Comparison of ENCODE assay signal across 17 cellular contexts in genomic region chr5:81091199-81091598, GRCh38.
DNase-seq lines count a peak whose midpoint lies in the region; ATAC-seq and TF ChIP-seq lines count a peak whose summit lies in the region.
"Had no signal": no experiment of that assay in that cellular context is flagged by ENCODE, and none has a peak within 500 bp of the region (broad histone marks: within the 10 kb centered on the region; RNA-seq: fewer than 3 reads in every experiment).

No MANE protein-coding gene starts in this region.

- H3K9me3 Mint-ChIP-seq in activated naive CD8-positive, alpha-beta T cell (ENCODE audit: low read depth) = no peaks in the 10 kb centered on the region
- no peaks in the 10 kb centered on the region for H3K9me3 Mint-ChIP-seq in activated naive CD8-positive, alpha-beta T cell treated with anti-CD3 and anti-CD28 coated beads for 36 hours
- no peaks in the 10 kb centered on the region for H3K9me3 Mint-ChIP-seq in GM23338
- no peaks in the 10 kb centered on the region for H3K9me3 Mint-ChIP-seq in activated naive CD8-positive, alpha-beta T cell treated with anti-CD3 and anti-CD28 coated beads, Interleukin-2, amount 50 U/mL, for 24 hours
- H3K9me3 Mint-ChIP-seq in activated T-helper 17 cell treated with anti-CD3 and anti-CD28 coated beads, Interleukin-2, amount 50 U/mL, for 72 hours = no peaks in the 10 kb centered on the region
- H3K9me3 Mint-ChIP-seq: CD4-positive, alpha-beta memory T cell; H9; HFFc6 had no signal

- H2AFZ ChIP-seq in GM23338 = no peak overlapping the region
- no peak overlapping the region for H2AFZ ChIP-seq in trophoblast cell (ENCODE audit: insufficient read depth, low read length, poor library complexity)
- H2AFZ ChIP-seq: GM23248 had no signal

- H3K4me2 ChIP-seq in GM23338 (no peak overlapping the region), trophoblast cell (ENCODE audit: low read length) (no peak overlapping the region)

- H3K36me3 ChIP-seq in GM23338 (ENCODE audit: insufficient read depth) = no peaks in the 10 kb centered on the region
- H3K36me3 ChIP-seq in trophoblast cell (ENCODE audit: control insufficient read depth in 1 of 2, insufficient read depth in 2 of 2, low read length in 2 of 2) = peaks cover 21 to 33% of the 10 kb centered on the region in 2 experiments

- ATAC-seq in GM23338 (no peak), GM18520 (IDR thresholded peaks at IDR 0.05; ENCODE audit: unreplicated experiment) (no peak)
- ATAC-seq in activated naive CD8-positive, alpha-beta T cell treated with anti-CD3 and anti-CD28 coated beads, Interleukin-2, amount 50 U/mL, for 24 hours = no peak
- no peak for ATAC-seq in activated T-helper 17 cell treated with anti-CD3 and anti-CD28 coated beads, Interleukin-2, amount 50 U/mL, for 72 hours (replicated peaks)
- ATAC-seq: HCT116 had no signal

- no peaks in the 10 kb centered on the region for H3K9me3 ChIP-seq in trophoblast cell (ENCODE audit: insufficient read depth, low read depth, low read length)
- H3K9me3 ChIP-seq: Caco-2 had no signal

- H3K27me3 ChIP-seq in GM23338 (ENCODE audit: insufficient read depth) = no peaks in the 10 kb centered on the region
- no peaks in the 10 kb centered on the region for H3K27me3 ChIP-seq in trophoblast cell (ENCODE audit: insufficient read depth, low read length)

- no peak overlapping the region for H3K4ac ChIP-seq in trophoblast cell (ENCODE audit: low read depth, low read length)

- no peak overlapping the region for H3K4me3 Mint-ChIP-seq in activated naive CD8-positive, alpha-beta T cell
- H3K4me3 Mint-ChIP-seq in activated naive CD8-positive, alpha-beta T cell treated with anti-CD3 and anti-CD28 coated beads for 36 hours = no peak overlapping the region
- no peak overlapping the region for H3K4me3 Mint-ChIP-seq in GM23338
- no peak overlapping the region for H3K4me3 Mint-ChIP-seq in activated naive CD8-positive, alpha-beta T cell treated with anti-CD3 and anti-CD28 coated beads, Interleukin-2, amount 50 U/mL, for 24 hours
- no peak overlapping the region for H3K4me3 Mint-ChIP-seq in activated T-helper 17 cell treated with anti-CD3 and anti-CD28 coated beads, Interleukin-2, amount 50 U/mL, for 72 hours
- H3K4me3 Mint-ChIP-seq: CD4-positive, alpha-beta memory T cell; H9; HFFc6 had no signal

- 0 out of 2 replicates have a peak, but pooled peaks cover 4% of the 10 kb centered on the region for H4K20me1 ChIP-seq in GM23338 (replicated peaks; ENCODE audit: insufficient read depth)

- no CpG with 5 or more reads among the region's 3 CpGs for WGBS in trophoblast cell (ENCODE audit: extremely low coverage, insufficient coverage, insufficient read length)

- no peak overlapping the region for H4K91ac ChIP-seq in trophoblast cell (ENCODE audit: low read depth, low read length)

- H3K4me1 ChIP-seq in GM23338 (ENCODE audit: insufficient read depth) (peaks cover 2% of the 10 kb centered on the region; the same call in 1 of the 2 replicates), trophoblast cell (ENCODE audit: control insufficient read depth in 1 of 2, insufficient read depth in 2 of 2, low read length in 2 of 2) (no peaks in the 10 kb centered on the region)
- H3K4me1 ChIP-seq: Caco-2 had no signal

- H4K12ac ChIP-seq in trophoblast cell (ENCODE audit: low read depth, low read length) = no peak overlapping the region

- no peak overlapping the region for H4K8ac ChIP-seq in trophoblast cell (ENCODE audit: low read depth, low read length)

- H3K9me2 ChIP-seq in GM23338 (ENCODE audit: insufficient read depth) = no peaks in the 10 kb centered on the region

- H2AK5ac ChIP-seq in trophoblast cell (ENCODE audit: low read length) = no peak overlapping the region

- no peak overlapping the region for H2BK5ac ChIP-seq in trophoblast cell (ENCODE audit: low read depth, low read length, poor library complexity)

- DNase-seq in activated naive CD8-positive, alpha-beta T cell treated with anti-CD3 and anti-CD28 coated beads for 36 hours = no peak
- DNase-seq in GM23338 (ENCODE audit: low spot score) = no peak
- no peak for DNase-seq in activated naive CD8-positive, alpha-beta T cell treated with anti-CD3 and anti-CD28 coated beads, Interleukin-2, amount 50 U/mL, for 24 hours
- DNase-seq in trophoblast cell = no peak
- no peak for DNase-seq in SIG-M5 (lab: John Stamatoyannopoulos, UW)
- DNase-seq: C1 segment of cervical spinal cord; Caco-2; CD4-positive, alpha-beta memory T cell; DMS153; DND-41; GM23248; H9; HFFc6 had no signal

- H3F3A ChIP-seq in GM23338 (replicated peaks; ENCODE audit: low read depth) = no peaks in the 10 kb centered on the region

- no peaks in the 10 kb centered on the region for H3K79me1 ChIP-seq in trophoblast cell (ENCODE audit: low read length)

- peaks cover 25% of the 10 kb centered on the region for H3K36me3 Mint-ChIP-seq in activated naive CD8-positive, alpha-beta T cell
- H3K36me3 Mint-ChIP-seq in activated naive CD8-positive, alpha-beta T cell treated with anti-CD3 and anti-CD28 coated beads for 36 hours = peaks cover 25% of the 10 kb centered on the region
- H3K36me3 Mint-ChIP-seq in GM23338 (ENCODE audit: low read depth) = no peaks in the 10 kb centered on the region
- H3K36me3 Mint-ChIP-seq in activated naive CD8-positive, alpha-beta T cell treated with anti-CD3 and anti-CD28 coated beads, Interleukin-2, amount 50 U/mL, for 24 hours (ENCODE audit: low read depth) = peaks cover 27% of the 10 kb centered on the region
- H3K36me3 Mint-ChIP-seq in activated T-helper 17 cell treated with anti-CD3 and anti-CD28 coated beads, Interleukin-2, amount 50 U/mL, for 72 hours (ENCODE audit: low read depth) = peaks cover 56% of the 10 kb centered on the region

- no peak overlapping the region for H2BK120ac ChIP-seq in trophoblast cell (ENCODE audit: insufficient read depth, low read length, poor library complexity)

- TF ChIP-seq CTCF in GM23338 (conservative IDR thresholded peaks at IDR 0.05; ENCODE audit: low read depth in 2 of 2) = no peak

- peak overlapping the region; percentile 12 for H3K18ac ChIP-seq in trophoblast cell (ENCODE audit: low read length)

- H3K79me2 ChIP-seq in GM23338 (replicated peaks; ENCODE audit: insufficient read depth) = no peaks in the 10 kb centered on the region
- no peaks in the 10 kb centered on the region for H3K79me2 ChIP-seq in trophoblast cell (ENCODE audit: control insufficient read depth, insufficient read depth, low read length, poor library complexity)

- no peak overlapping the region for H3K4me3 ChIP-seq in GM23338
- H3K4me3 ChIP-seq in trophoblast cell (ENCODE audit: low read depth, low read length) = no peak overlapping the region
- H3K4me3 ChIP-seq: GM23248 had no signal

- H2BK12ac ChIP-seq in trophoblast cell (ENCODE audit: low read length) = no peak overlapping the region

- H3K27me3 Mint-ChIP-seq in activated naive CD8-positive, alpha-beta T cell = no peaks in the 10 kb centered on the region
- no peaks in the 10 kb centered on the region for H3K27me3 Mint-ChIP-seq in activated naive CD8-positive, alpha-beta T cell treated with anti-CD3 and anti-CD28 coated beads for 36 hours
- no peaks in the 10 kb centered on the region for H3K27me3 Mint-ChIP-seq in GM23338 (ENCODE audit: insufficient read depth, low read depth, poor library complexity)
- H3K27me3 Mint-ChIP-seq in activated naive CD8-positive, alpha-beta T cell treated with anti-CD3 and anti-CD28 coated beads, Interleukin-2, amount 50 U/mL, for 24 hours = no peaks in the 10 kb centered on the region
- no peaks in the 10 kb centered on the region for H3K27me3 Mint-ChIP-seq in activated T-helper 17 cell treated with anti-CD3 and anti-CD28 coated beads, Interleukin-2, amount 50 U/mL, for 72 hours
- H3K27me3 Mint-ChIP-seq: CD4-positive, alpha-beta memory T cell had no signal

- H3K9ac ChIP-seq in trophoblast cell (ENCODE audit: low read length) = no peak overlapping the region
- H3K9ac ChIP-seq: GM23248 had no signal

- peak overlapping the region; percentile 51 for H3K27ac Mint-ChIP-seq in activated naive CD8-positive, alpha-beta T cell
- no peak overlapping the region for H3K27ac Mint-ChIP-seq in activated naive CD8-positive, alpha-beta T cell treated with anti-CD3 and anti-CD28 coated beads for 36 hours
- H3K27ac Mint-ChIP-seq in GM23338 = peak overlapping the region; percentile 27; the same call in 1 of the 2 replicates
- H3K27ac Mint-ChIP-seq in activated naive CD8-positive, alpha-beta T cell treated with anti-CD3 and anti-CD28 coated beads, Interleukin-2, amount 50 U/mL, for 24 hours = peak overlapping the region; percentile 45
- no peak overlapping the region for H3K27ac Mint-ChIP-seq in activated T-helper 17 cell treated with anti-CD3 and anti-CD28 coated beads, Interleukin-2, amount 50 U/mL, for 72 hours
- H3K27ac Mint-ChIP-seq: HFFc6 had no signal

- H3K4me1 Mint-ChIP-seq in activated naive CD8-positive, alpha-beta T cell (ENCODE audit: low read depth) = peaks cover 6% of the 10 kb centered on the region
- peaks cover 2% of the 10 kb centered on the region for H3K4me1 Mint-ChIP-seq in activated naive CD8-positive, alpha-beta T cell treated with anti-CD3 and anti-CD28 coated beads for 36 hours
- peaks cover under 1% of the 10 kb centered on the region for H3K4me1 Mint-ChIP-seq in GM23338
- H3K4me1 Mint-ChIP-seq in activated naive CD8-positive, alpha-beta T cell treated with anti-CD3 and anti-CD28 coated beads, Interleukin-2, amount 50 U/mL, for 24 hours = peaks cover 1% of the 10 kb centered on the region
- H3K4me1 Mint-ChIP-seq in activated T-helper 17 cell treated with anti-CD3 and anti-CD28 coated beads, Interleukin-2, amount 50 U/mL, for 72 hours = peaks cover 4% of the 10 kb centered on the region

- H3K27ac ChIP-seq in GM23338 (ENCODE audit: low read depth) (no peak overlapping the region), trophoblast cell (ENCODE audit: low read depth, low read length) (no peak overlapping the region)
- H3K27ac ChIP-seq: GM23248 had no signal

- H3K23ac ChIP-seq in trophoblast cell (ENCODE audit: low read length) = no peak overlapping the region

- no peak overlapping the region for H3K14ac ChIP-seq in trophoblast cell (ENCODE audit: low read length)

TF ChIP-seq in GM23338, 12 proteins besides CTCF, POLR2A, EP300 and RAD21 (continues in another document):
- no peak for TF ChIP-seq ZNF114 (CRISPR knock-in tag; IDR thresholded peaks at IDR 0.05)
- no peak for TF ChIP-seq STAT1 (IDR thresholded peaks at IDR 0.05; ENCODE audit: unreplicated experiment)
- no peak for TF ChIP-seq JUNB (IDR thresholded peaks at IDR 0.05; ENCODE audit: unreplicated experiment)
- TF ChIP-seq NANOG (IDR thresholded peaks at IDR 0.05; ENCODE audit: borderline replicate concordance) = no peak
- no peak for TF ChIP-seq POLR2AphosphoS5 (IDR thresholded peaks at IDR 0.05; ENCODE audit: low read depth)

Comparison
In these comparisons a context has a peak if more than half of its experiments do, and no peak if none do; other contexts are left out.
1. H3K27ac Mint-ChIP-seq: peak in activated naive CD8-positive, alpha-beta T cell (single experiment), GM23338 (single experiment) and activated naive CD8-positive, alpha-beta T cell treated with anti-CD3 and anti-CD28 coated beads, Interleukin-2, amount 50 U/mL, for 24 hours (single experiment); none in activated naive CD8-positive, alpha-beta T cell treated with anti-CD3 and anti-CD28 coated beads for 36 hours (single experiment) and activated T-helper 17 cell treated with anti-CD3 and anti-CD28 coated beads, Interleukin-2, amount 50 U/mL, for 72 hours (single experiment).